Comparison of ENCODE assay signal across 8 cellular contexts in the genomic region with DNA sequence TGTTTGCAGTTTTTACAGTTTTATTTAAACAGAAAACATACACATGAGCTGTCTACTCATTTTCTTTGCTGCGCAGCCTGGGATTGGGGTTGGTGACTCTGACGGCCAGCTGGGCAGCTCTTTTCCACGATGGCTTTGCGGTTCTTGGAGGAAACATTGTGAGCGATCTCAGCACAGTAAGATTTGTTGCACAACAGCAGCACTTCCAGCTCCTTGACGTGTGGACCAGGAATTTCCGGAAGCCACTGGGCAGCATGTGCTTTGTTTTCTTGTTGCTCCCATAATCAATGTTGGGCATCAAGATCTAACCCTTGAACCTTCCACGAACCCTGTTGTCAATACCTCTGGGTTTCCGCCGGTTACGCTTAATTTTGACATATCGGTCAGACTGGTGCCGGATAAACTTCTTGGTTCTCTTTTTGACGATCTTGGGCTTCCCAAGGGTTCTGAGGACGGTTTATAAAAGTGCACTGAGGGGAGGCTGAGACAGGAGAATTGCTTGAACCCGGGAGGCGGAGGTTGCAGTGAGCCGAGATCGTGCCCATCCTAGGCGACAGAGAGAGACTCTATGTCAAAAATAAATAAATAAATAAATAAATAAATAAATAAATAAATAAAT. TPM values are rescaled to one million over a fixed set of nuclear protein-coding genes. Genes with fewer than 3 reads are reported as not detected.
A peak's percentile ranks its signal among the peaks of the same experiment; 100 is the strongest.
DNase-seq lines count a peak whose midpoint lies in the region; ATAC-seq and TF ChIP-seq lines count a peak whose summit lies in the region.

No MANE protein-coding gene starts in this region.

- peaks cover 12% of the 10 kb centered on the region for H3K27me3 Mint-ChIP-seq in activated CD8-positive, alpha-beta memory T cell treated with anti-CD3 and anti-CD28 coated beads, Interleukin-2, amount 10 ng/mL, durations not matched to agents 7 days and 5 days
- H3K27me3 Mint-ChIP-seq in T-cell, result peaks cover 2% of the 10 kb centered on the region in 2 donors

- no peak for TF ChIP-seq CTCF in fibroblast of pulmonary artery (IDR thresholded peaks at IDR 0.05; ENCODE audit: low read length, missing control alignments)

- no peaks in the 10 kb centered on the region for H3K9me3 Mint-ChIP-seq in activated CD8-positive, alpha-beta memory T cell treated with anti-CD3 and anti-CD28 coated beads, Interleukin-2, amount 10 ng/mL, durations not matched to agents 7 days and 5 days (ENCODE audit: low read depth)
- no peaks in the 10 kb centered on the region for H3K9me3 Mint-ChIP-seq in T-cell
- no peaks in the 10 kb centered on the region for H3K9me3 Mint-ChIP-seq in stimulated activated effector memory CD8-positive, alpha-beta T cell treated with anti-CD3 and anti-CD28 coated beads, Interleukin-12 subunit alpha, Interleukin-12 subunit beta, amount 100 ng/mL, for 72 hours

- CTCF ChIA-PET in activated CD8-positive, alpha-beta memory T cell treated with anti-CD3 and anti-CD28 coated beads, Interleukin-2, amount 10 ng/mL, durations not matched to agents 7 days and 5 days (lab: Charles Lee), result interaction anchor here (0.7 to 8.3 kb wide), 26 partner anchors 10 to 94 kb away, joined by 3 to 82 read pairs (median 6); a partner anchor contains a TSS
- CTCF ChIA-PET in T-cell (lab: Charles Lee), result interaction anchor here (0.5 to 2.8 kb wide), 19 partner anchors 9 to 788 kb away, joined by 3 to 22 read pairs (median 5); a partner anchor contains a TSS

- POLR2A ChIA-PET in T-cell (lab: Charles Lee), result interaction anchor here in 1 of 2 donors (0.5 to 1.0 kb wide), 3 partner anchors 22 to 30 kb away, joined by 3 to 4 read pairs (median 3); a partner anchor contains a TSS

- peak overlapping the region; percentile 62 for H3K4me3 Mint-ChIP-seq in activated CD8-positive, alpha-beta memory T cell treated with anti-CD3 and anti-CD28 coated beads, Interleukin-2, amount 10 ng/mL, durations not matched to agents 7 days and 5 days
- peak overlapping the region; percentile 52 to 56 (median 55) for H3K4me3 Mint-ChIP-seq in T-cell
- H3K4me3 Mint-ChIP-seq in stimulated activated effector memory CD8-positive, alpha-beta T cell treated with anti-CD3 and anti-CD28 coated beads, Interleukin-12 subunit alpha, Interleukin-12 subunit beta, amount 100 ng/mL, for 72 hours, result peak overlapping the region; percentile 54

- no peaks in the 10 kb centered on the region for H3K36me3 Mint-ChIP-seq in activated CD8-positive, alpha-beta memory T cell treated with anti-CD3 and anti-CD28 coated beads, Interleukin-2, amount 10 ng/mL, durations not matched to agents 7 days and 5 days
- no peaks in the 10 kb centered on the region for H3K36me3 Mint-ChIP-seq in T-cell
- H3K36me3 Mint-ChIP-seq in stimulated activated effector memory CD8-positive, alpha-beta T cell treated with anti-CD3 and anti-CD28 coated beads, Interleukin-12 subunit alpha, Interleukin-12 subunit beta, amount 100 ng/mL, for 72 hours, result no peaks in the 10 kb centered on the region

- peak overlapping the region; percentile 19 for H3K4me3 ChIP-seq in fibroblast of pulmonary artery (replicated peaks; ENCODE audit: low read depth, low read length)

- peaks cover 19% of the 10 kb centered on the region for H3K4me1 Mint-ChIP-seq in activated CD8-positive, alpha-beta memory T cell treated with anti-CD3 and anti-CD28 coated beads, Interleukin-2, amount 10 ng/mL, durations not matched to agents 7 days and 5 days
- H3K4me1 Mint-ChIP-seq in T-cell, result peaks cover 5 to 7% (median 6%) of the 10 kb centered on the region in 3 donors
- peaks cover 11% of the 10 kb centered on the region for H3K4me1 Mint-ChIP-seq in stimulated activated effector memory CD8-positive, alpha-beta T cell treated with anti-CD3 and anti-CD28 coated beads, Interleukin-12 subunit alpha, Interleukin-12 subunit beta, amount 100 ng/mL, for 72 hours

- peak overlapping the region; percentile 61 for H3K27ac Mint-ChIP-seq in activated CD8-positive, alpha-beta memory T cell treated with anti-CD3 and anti-CD28 coated beads, Interleukin-2, amount 10 ng/mL, durations not matched to agents 7 days and 5 days
- no peak overlapping the region for H3K27ac Mint-ChIP-seq in T-cell
- peak overlapping the region; percentile 56 for H3K27ac Mint-ChIP-seq in stimulated activated effector memory CD8-positive, alpha-beta T cell treated with anti-CD3 and anti-CD28 coated beads, Interleukin-12 subunit alpha, Interleukin-12 subunit beta, amount 100 ng/mL, for 72 hours

- ATAC-seq in activated CD8-positive, alpha-beta memory T cell treated with anti-CD3 and anti-CD28 coated beads, Interleukin-2, amount 10 ng/mL, durations not matched to agents 7 days and 5 days, result no peak
- ATAC-seq in T-cell (replicated peaks in 1 of 4), result peak in 2 of 4 experiments; percentile 22 to 24
- ATAC-seq in stimulated activated effector memory CD8-positive, alpha-beta T cell treated with anti-CD3 and anti-CD28 coated beads, Interleukin-12 subunit alpha, Interleukin-12 subunit beta, amount 100 ng/mL, for 72 hours, result no peak

- no peak for DNase-seq in activated CD8-positive, alpha-beta memory T cell treated with anti-CD3 and anti-CD28 coated beads, Interleukin-2, amount 10 ng/mL, durations not matched to agents 7 days and 5 days
- no peak for DNase-seq in activated CD8-positive, alpha-beta memory T cell treated with anti-CD3 and anti-CD28 coated beads, Interleukin-2, amount 50 U/mL, for 4 hours
- no peak for DNase-seq in T-cell
- DNase-seq in fibroblast of pulmonary artery (ENCODE audit: low read depth), result peak; percentile 82
- no peak for DNase-seq in stimulated activated effector memory CD8-positive, alpha-beta T cell treated with anti-CD3 and anti-CD28 coated beads, Interleukin-12 subunit alpha, Interleukin-12 subunit beta, amount 100 ng/mL, for 72 hours (ENCODE audit: low spot score in 2 of 2)
- DNase-seq in GF-D8 (lab: John Stamatoyannopoulos, UW), result no peak
- no peak for DNase-seq in H4 (ENCODE audit: low spot score)
- DNase-seq in activated effector memory CD4-positive, alpha-beta T cell treated with anti-CD3 and anti-CD28 coated beads, Interleukin-2, amount 50 U/mL, for 16 hours, result no peak

RNA-seq across cellular contexts. Expression of a gene that starts 21.8 kb away (rescaled TPM):
- 10 to 100 TPM; 78.5 to 88.8 TPM for total RNA-seq in activated CD8-positive, alpha-beta memory T cell treated with anti-CD3 and anti-CD28 coated beads, Interleukin-2, amount 10 ng/mL, durations not matched to agents 7 days and 5 days
- 10 to 100 TPM; 55.6 to 83.0 (median 68.1) TPM for total RNA-seq in T-cell
- total RNA-seq in H4 (2014; rRNA removed; shearing (Covaris generic)), result 12.1 and 14.2 TPM in 2 replicates

RNA-seq across cellular contexts. Expression of a gene that starts 37.8 kb away (rescaled TPM):
- total RNA-seq in activated CD8-positive, alpha-beta memory T cell treated with anti-CD3 and anti-CD28 coated beads, Interleukin-2, amount 10 ng/mL, durations not matched to agents 7 days and 5 days, result 1 to 10 TPM; 2.7 to 4.2 TPM
- total RNA-seq in T-cell, result 10 to 100 TPM in 1 of 5 donors, 1 to 10 TPM in 4; 2.6 to 10.5 (median 5.0) TPM
- total RNA-seq in H4 (2014; rRNA removed; shearing (Covaris generic)), result 0.06 and 0.14 TPM in 2 replicates

RNA-seq across cellular contexts. Expression of a gene that starts 51.5 kb away (rescaled TPM):
- 100 to 1,000 TPM; 146 to 157 TPM for total RNA-seq in activated CD8-positive, alpha-beta memory T cell treated with anti-CD3 and anti-CD28 coated beads, Interleukin-2, amount 10 ng/mL, durations not matched to agents 7 days and 5 days
- 100 to 1,000 TPM in 3 of 5 donors, 10 to 100 TPM in 2; 86.8 to 158 (median 144) TPM for total RNA-seq in T-cell
- 65.5 and 75.0 TPM in 2 replicates for total RNA-seq in H4 (2014; rRNA removed; shearing (Covaris generic))

RNA-seq across cellular contexts. Expression of a gene that starts 53.8 kb away (rescaled TPM):
- total RNA-seq in activated CD8-positive, alpha-beta memory T cell treated with anti-CD3 and anti-CD28 coated beads, Interleukin-2, amount 10 ng/mL, durations not matched to agents 7 days and 5 days, result 100 to 1,000 TPM in 1 of 2 experiments, 10 to 100 TPM in 1; 89.4 to 118 TPM
- total RNA-seq in T-cell, result 10 to 100 TPM; 63.6 to 82.9 (median 74.3) TPM
- total RNA-seq in H4 (2014; rRNA removed; shearing (Covaris generic)), result 111 and 127 TPM in 2 replicates

Comparison
In these comparisons a context has a peak if more than half of its experiments do, and no peak if none do; other contexts are left out.
1. H3K27ac Mint-ChIP-seq: peak in activated CD8-positive, alpha-beta memory T cell treated with anti-CD3 and anti-CD28 coated beads, Interleukin-2, amount 10 ng/mL, durations not matched to agents 7 days and 5 days (single experiment) and stimulated activated effector memory CD8-positive, alpha-beta T cell treated with anti-CD3 and anti-CD28 coated beads, Interleukin-12 subunit alpha, Interleukin-12 subunit beta, amount 100 ng/mL, for 72 hours (single experiment); none in T-cell (0 of 2).
2. Peak in every context shown above with its lines, with median percentiles within 50 percentile points of each other: H3K4me3 Mint-ChIP-seq.